In genomic region chr15:30929064-30929669, GRCh38 we compare ENCODE assay signal across 16 cellular contexts. TPM values are rescaled to one million over a fixed set of nuclear protein-coding genes. Genes with fewer than 3 reads are reported as not detected.
DNase-seq lines count a peak whose midpoint lies in the region; TF ChIP-seq lines count a peak whose summit lies in the region.
"Had no signal": no experiment of that assay in that cellular context is flagged by ENCODE, and none has a peak within 500 bp of the region (broad histone marks: within the 10 kb centered on the region; RNA-seq: fewer than 3 reads in every experiment).

No MANE protein-coding gene starts in this region.

- H3K4me1 ChIP-seq in thyroid gland, result peaks cover 6 to 9% of the 10 kb centered on the region in 2 donors
- H3K4me1 ChIP-seq: prostate gland had no signal

- H3K9me3 ChIP-seq in thyroid gland, result no peaks in the 10 kb centered on the region
- H3K9me3 ChIP-seq: left ventricle myocardium inferior, prostate gland had no signal

- peaks cover 19 to 22% of the 10 kb centered on the region in 2 donors for H3K36me3 ChIP-seq in thyroid gland

- TF ChIP-seq POLR2A in thyroid gland (IDR thresholded peaks at IDR 0.05), result no peak

- intact Hi-C loops in thyroid gland (cut with DNase I), result no loop called here

- no peak overlapping the region for H3K27ac ChIP-seq in thyroid gland
- H3K27ac ChIP-seq: left ventricle myocardium inferior, prostate gland had no signal

- no peak overlapping the region for H3K4me3 ChIP-seq in thyroid gland (replicated peaks in 1 of 3)
- H3K4me3 ChIP-seq: left ventricle myocardium inferior, prostate gland had no signal

- no peak for TF ChIP-seq CTCF in thyroid gland (IDR thresholded peaks at IDR 0.05)

- DNase-seq in DMS79 (lab: John Stamatoyannopoulos, UW), result peak; percentile 8
- DNase-seq in NCI-H1105 (lab: John Stamatoyannopoulos, UW), result peak; percentile 89
- DNase-seq in SHP77 treated with DMSO at 0.1 percent for 48 hours (lab: John Stamatoyannopoulos, UW), result peak; percentile 65
- DNase-seq in myocyte (ENCODE audit: low read depth), result peak; percentile 54
- DNase-seq in thyroid gland, result no peak
- DNase-seq in HT-29 (ENCODE audit: low spot score), result no peak
- DNase-seq in activated T-cell treated with anti-CD3 and anti-CD28 coated beads, Interleukin-2, amount 50 U/mL, for 1 hour, result no peak
- DNase-seq: activated B cell treated with CpG ODN at 0.5 μM for 24 hours; activated CD8-positive, alpha-beta memory T cell treated with anti-CD3 and anti-CD28 coated beads, Interleukin-2, amount 10 ng/mL, durations not matched to agents 7 days and 5 days; activated naive CD4-positive, alpha-beta T cell; CD4-positive, alpha-beta memory T cell; GF-D8; left ventricle myocardium inferior; naive B cell; stimulated activated naive CD8-positive, alpha-beta T cell treated with anti-CD3 and anti-CD28 coated beads, Interleukin-15, Interleukin-2, amounts not matched to agents 100 U/mL and 50 U/mL, for 24 hours had no signal

- no peaks in the 10 kb centered on the region for H3K27me3 ChIP-seq in thyroid gland

- WGBS in thyroid gland, 2 donors, result 79 to 85% methylated on average over 10 of the region's 10 CpGs

RNA-seq across cellular contexts. Expression of gene FAN1, which starts 25.5 kb away (rescaled TPM):
- 22.7 and 27.5 TPM in 2 replicates for total RNA-seq in myocyte
- 10.8 TPM for polyA plus RNA-seq in myocyte (2012)
- 10 to 100 TPM; 24.9 to 26.6 (median 25.9) TPM for total RNA-seq in thyroid gland
- 7.3 and 13.7 TPM in 2 replicates for total RNA-seq in HT-29 (2014; rRNA removed; shearing (Covaris generic))

Comparison
In these comparisons a context has a peak if more than half of its experiments do, and no peak if none do; other contexts are left out.
1. DNase-seq: peak in DMS79 (single experiment), NCI-H1105 (single experiment), SHP77 treated with DMSO at 0.1 percent for 48 hours (single experiment) and myocyte (single experiment); none in thyroid gland (0 of 2), HT-29 (single experiment) and activated T-cell treated with anti-CD3 and anti-CD28 coated beads, Interleukin-2, amount 50 U/mL, for 1 hour (single experiment).